ENCODE assay signal across 33 cellular contexts in the genomic region with DNA sequence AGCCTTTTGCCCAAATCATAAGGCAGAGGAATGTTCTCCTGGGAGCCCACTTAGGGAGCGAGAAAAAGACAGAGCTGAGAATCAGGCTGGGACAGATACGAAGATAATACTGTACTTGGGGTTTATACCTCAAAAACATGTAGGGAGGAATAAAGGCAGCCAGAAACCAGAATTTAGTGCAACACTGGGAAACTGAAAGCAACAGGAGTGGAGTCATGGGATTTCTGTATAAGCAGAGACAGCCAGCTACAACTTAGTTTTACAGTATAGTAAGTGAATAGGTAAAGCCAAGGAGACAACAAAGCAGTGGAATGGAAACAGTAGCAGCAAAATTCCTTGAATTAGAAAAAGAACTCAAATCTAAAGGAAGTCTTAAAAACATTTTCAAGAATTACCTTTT.
A peak's percentile ranks its signal among the peaks of the same experiment; 100 is the strongest.
DNase-seq lines count a peak whose midpoint lies in the region; ATAC-seq, FAIRE-seq and TF ChIP-seq lines count a peak whose summit lies in the region.
"Had no signal": no experiment of that assay in that cellular context is flagged by ENCODE, and none has a peak within 500 bp of the region (broad histone marks: within the 10 kb centered on the region; RNA-seq: fewer than 3 reads in every experiment).

No MANE protein-coding gene starts in this region.

- no peak for TF ChIP-seq EP300 in stomach (IDR thresholded peaks at IDR 0.05)

- H3K27ac ChIP-seq in HCT116 (ENCODE audit: low read depth, low read length) (no peak overlapping the region), astrocyte (ENCODE audit: low read depth, low read length) (no peak overlapping the region), stomach (no peak overlapping the region)
- H3K27ac ChIP-seq: KMS-11, pancreas, VCaP had no signal

- H3K4me2 ChIP-seq in HCT116 (ENCODE audit: low read length) = peak overlapping the region; percentile 69
- no peak overlapping the region for H3K4me2 ChIP-seq in astrocyte (ENCODE audit: low read length)
- H3K4me2 ChIP-seq: KMS-11 had no signal

- H3K4me1 Mint-ChIP-seq in astrocyte (ENCODE audit: low read depth, unreplicated experiment) (peaks cover 22% of the 10 kb centered on the region), osteocyte (ENCODE audit: unreplicated experiment) (peaks cover 31% of the 10 kb centered on the region)
- H3K4me1 Mint-ChIP-seq: activated CD4-positive, alpha-beta T cell treated with anti-CD3 and anti-CD28 coated beads for 36 hours; natural killer cell; stimulated activated memory B cell treated with anti-CD40 and anti-IgM and Interleukin-4, amounts not matched to agents 10 μg/mL and 1 μg/mL and 100 μg/mL, for 72 hours had no signal

- no peaks in the 10 kb centered on the region for H3K9me3 Mint-ChIP-seq in astrocyte (ENCODE audit: unreplicated experiment)
- H3K9me3 Mint-ChIP-seq in osteocyte (ENCODE audit: unreplicated experiment) = peaks cover 6% of the 10 kb centered on the region
- H3K9me3 Mint-ChIP-seq: stimulated activated memory B cell treated with anti-CD40 and anti-IgM and Interleukin-4, amounts not matched to agents 10 μg/mL and 1 μg/mL and 100 μg/mL, for 72 hours; type B pancreatic cell had no signal

- no peaks in the 10 kb centered on the region for H3K27me3 ChIP-seq in HCT116 (ENCODE audit: insufficient read depth, low read length)
- H3K27me3 ChIP-seq in astrocyte (ENCODE audit: insufficient read depth, low read length) = no peaks in the 10 kb centered on the region
- no peaks in the 10 kb centered on the region for H3K27me3 ChIP-seq in stomach
- H3K27me3 ChIP-seq: pancreas had no signal

- no peak for TF ChIP-seq RAD21 in HCT116 (IDR thresholded peaks at IDR 0.05; ENCODE audit: low read depth)

- CTCF ChIA-PET in HCT116 (lab: Charles Lee) = no interaction called here

- no TSS peak for BruUV-seq in HCT116 (replicated peaks; lab: Mats Ljungman, UMichigan)

- H3K4me1 ChIP-seq in HCT116 (ENCODE audit: control insufficient read depth in 1 of 2, insufficient read depth in 2 of 2, low read length in 2 of 2) = peaks cover 16 to 33% of the 10 kb centered on the region in 2 experiments
- peaks cover 19% of the 10 kb centered on the region for H3K4me1 ChIP-seq in astrocyte (ENCODE audit: insufficient read depth, low read length)
- no peaks in the 10 kb centered on the region for H3K4me1 ChIP-seq in stomach
- H3K4me1 ChIP-seq: pancreas had no signal

- FAIRE-seq in astrocyte (lab: Jason Lieb, UNC) = peak; percentile 49
- FAIRE-seq: colon, G401.6, pancreas had no signal

- H3K79me2 ChIP-seq in HCT116 (ENCODE audit: insufficient read depth, low read length) = no peaks in the 10 kb centered on the region
- no peaks in the 10 kb centered on the region for H3K79me2 ChIP-seq in astrocyte (ENCODE audit: insufficient read depth, low read length)

- TF ChIP-seq POLR2A in HCT116 (IDR thresholded peaks at IDR 0.05; ENCODE audit: borderline replicate concordance, extremely low read depth, insufficient read depth, insufficient read length) (no peak), stomach (IDR thresholded peaks at IDR 0.05) (no peak)

- intact Hi-C loops in HCT116 (cut with micrococcal nuclease) (no loop called here), stomach (cut with DNase I; ENCODE audit: low total_unique reads) (no loop called here)

- no peak overlapping the region for H3K4me3 Mint-ChIP-seq in astrocyte (ENCODE audit: unreplicated experiment)
- H3K4me3 Mint-ChIP-seq in osteocyte (ENCODE audit: unreplicated experiment) = no peak overlapping the region
- H3K4me3 Mint-ChIP-seq: activated CD4-positive, alpha-beta T cell treated with anti-CD3 and anti-CD28 coated beads for 36 hours; activated CD8-positive, alpha-beta T cell treated with anti-CD3 and anti-CD28 coated beads for 36 hours; natural killer cell; stimulated activated memory B cell treated with anti-CD40 and anti-IgM and Interleukin-4, amounts not matched to agents 10 μg/mL and 1 μg/mL and 100 μg/mL, for 72 hours; type B pancreatic cell had no signal

- no peaks in the 10 kb centered on the region for H3K36me3 Mint-ChIP-seq in astrocyte (ENCODE audit: low read depth, unreplicated experiment)
- no peaks in the 10 kb centered on the region for H3K36me3 Mint-ChIP-seq in osteocyte (ENCODE audit: unreplicated experiment)
- H3K36me3 Mint-ChIP-seq: natural killer cell; stimulated activated memory B cell treated with anti-CD40 and anti-IgM and Interleukin-4, amounts not matched to agents 10 μg/mL and 1 μg/mL and 100 μg/mL, for 72 hours; type B pancreatic cell had no signal

- no peaks in the 10 kb centered on the region for H3K9me2 ChIP-seq in HCT116 (ENCODE audit: insufficient read depth)

- H4K20me1 ChIP-seq in HCT116 (ENCODE audit: insufficient read depth) (no peaks in the 10 kb centered on the region), astrocyte (ENCODE audit: insufficient read depth, low read length) (no peaks in the 10 kb centered on the region)

- peak overlapping the region; percentile 57 for H2AFZ ChIP-seq in HCT116 (ENCODE audit: low read depth, low read length, poor library complexity, severe bottlenecking)
- H2AFZ ChIP-seq in astrocyte (ENCODE audit: low read depth, low read length) = no peak overlapping the region

- WGBS in stomach, 5 donors = 91 to 100% (median 97%) methylated on average over 2 of the region's 2 CpGs

- ATAC-seq in HCT116 = no peak
- no peak for ATAC-seq in HG03460 (IDR thresholded peaks at IDR 0.05; ENCODE audit: unreplicated experiment)
- ATAC-seq: activated CD4-positive, alpha-beta T cell treated with anti-CD3 and anti-CD28 coated beads for 36 hours; activated CD8-positive, alpha-beta T cell treated with anti-CD3 and anti-CD28 coated beads for 36 hours; left ventricle myocardium superior; mucosa of descending colon; natural killer cell; pancreas; stimulated activated memory B cell treated with anti-CD40 and anti-IgM and Interleukin-4, amounts not matched to agents 10 μg/mL and 1 μg/mL and 100 μg/mL, for 72 hours had no signal

- H3K27me3 Mint-ChIP-seq in astrocyte (ENCODE audit: low read depth, unreplicated experiment) = no peaks in the 10 kb centered on the region
- no peaks in the 10 kb centered on the region for H3K27me3 Mint-ChIP-seq in osteocyte (ENCODE audit: unreplicated experiment)
- H3K27me3 Mint-ChIP-seq: activated CD4-positive, alpha-beta T cell treated with anti-CD3 and anti-CD28 coated beads for 36 hours; activated CD8-positive, alpha-beta T cell treated with anti-CD3 and anti-CD28 coated beads for 36 hours; stimulated activated memory B cell treated with anti-CD40 and anti-IgM and Interleukin-4, amounts not matched to agents 10 μg/mL and 1 μg/mL and 100 μg/mL, for 72 hours; type B pancreatic cell had no signal

- H3K9ac ChIP-seq in HCT116 (ENCODE audit: low read length) = 0 out of 2 replicates have a peak overlapping the region, but pooled peaks have one; percentile 14
- H3K9ac ChIP-seq in astrocyte (ENCODE audit: low read length) = no peak overlapping the region
- H3K9ac ChIP-seq: KMS-11 had no signal

- H3K36me3 ChIP-seq in HCT116 (ENCODE audit: control insufficient read depth in 1 of 2, insufficient read depth in 2 of 2, low read length in 2 of 2) (no peaks in the 10 kb centered on the region), astrocyte (ENCODE audit: insufficient read depth, low read length) (no peaks in the 10 kb centered on the region), stomach (no peaks in the 10 kb centered on the region)
- H3K36me3 ChIP-seq: pancreas had no signal

- TF ChIP-seq CTCF in HCT116 (IDR thresholded peaks at IDR 0.05 in 2 of 3, conservative IDR thresholded peaks at IDR 0.05 in 1 of 3; ENCODE audit: borderline replicate concordance in 1 of 3, insufficient read depth in 1 of 3, low read depth in 2 of 3, low read length in 2 of 3) (no peak), astrocyte (IDR thresholded peaks at IDR 0.05; ENCODE audit: insufficient read depth, low read depth, low read length) (no peak), fibroblast of villous mesenchyme (IDR thresholded peaks at IDR 0.05; ENCODE audit: insufficient read depth, low read depth, low read length) (no peak), osteocyte (IDR thresholded peaks at IDR 0.05) (no peak), stomach (IDR thresholded peaks at IDR 0.05) (no peak)

- RAD21 ChIA-PET in HCT116 (lab: Charles Lee; ENCODE audit: low non-redundant PET in 1 of 2, low total read pairs in 2 of 2, uncharacterized antibody in 2 of 2, unreplicated experiment in 2 of 2) = no interaction called here

- peak overlapping the region; percentile 85 for H3K27ac Mint-ChIP-seq in astrocyte (ENCODE audit: unreplicated experiment)
- H3K27ac Mint-ChIP-seq in osteocyte (ENCODE audit: unreplicated experiment) = peak overlapping the region; percentile 36
- H3K27ac Mint-ChIP-seq: activated CD4-positive, alpha-beta T cell treated with anti-CD3 and anti-CD28 coated beads for 36 hours; activated CD8-positive, alpha-beta T cell treated with anti-CD3 and anti-CD28 coated beads for 36 hours; natural killer cell; stimulated activated memory B cell treated with anti-CD40 and anti-IgM and Interleukin-4, amounts not matched to agents 10 μg/mL and 1 μg/mL and 100 μg/mL, for 72 hours; type B pancreatic cell had no signal

- DNase-seq in HCT116 (ENCODE audit: low read depth, low spot score) = no peak
- no peak for DNase-seq in astrocyte (ENCODE audit: low read depth)
- peak; percentile 37 for DNase-seq in fibroblast of villous mesenchyme (ENCODE audit: low read depth)
- DNase-seq in osteocyte (ENCODE audit: extremely low spot score, unreplicated experiment) = no peak
- no peak for DNase-seq in SIG-M5 (lab: John Stamatoyannopoulos, UW)
- DNase-seq in stomach = no peak
- no peak for DNase-seq in SK-N-DZ (ENCODE audit: low spot score)
- DNase-seq: activated CD4-positive, alpha-beta T cell treated with anti-CD3 and anti-CD28 coated beads for 36 hours; activated CD8-positive, alpha-beta T cell treated with anti-CD3 and anti-CD28 coated beads for 36 hours; activated naive CD4-positive, alpha-beta T cell treated with anti-CD3 and anti-CD28 coated beads, Interleukin-2, amount 50 U/mL, for 16 hours; amygdala; C1 segment of cervical spinal cord; COR-L47; DMS79; head of caudate nucleus; kidney; left ventricle myocardium superior; MM.1S; mucosa of descending colon; natural killer cell; NCI-H2029 treated with DMSO at 0.1 percent for 48 hours; NCI-H526; NK-92 treated with Interleukin-12 subunit alpha and Interleukin-12 subunit beta, amount 100 ng/mL, for 24 hours; pancreas; SHP77; T-helper 9 cell had no signal

- POLR2A ChIA-PET in HCT116 (lab: Charles Lee) = no interaction called here

- H3K9me3 ChIP-seq in HCT116 (ENCODE audit: control insufficient read depth in 1 of 2, insufficient read depth in 1 of 2, low read depth in 1 of 2, low read length in 2 of 2) (no peaks in the 10 kb centered on the region), astrocyte (ENCODE audit: insufficient read depth, low read depth, low read length) (no peaks in the 10 kb centered on the region), stomach (no peaks in the 10 kb centered on the region)
- H3K9me3 ChIP-seq: mucosa of descending colon, pancreas had no signal

- no peak overlapping the region; a peak in 1 of 4 replicates for H3K4me3 ChIP-seq in HCT116 (replicated peaks in 1 of 2; ENCODE audit: low read depth in 1 of 2, low read length in 2 of 2)
- no peak overlapping the region for H3K4me3 ChIP-seq in astrocyte (ENCODE audit: insufficient read depth, low read depth, low read length)
- no peak overlapping the region for H3K4me3 ChIP-seq in fibroblast of villous mesenchyme (ENCODE audit: low read depth, low read length)
- no peak overlapping the region for H3K4me3 ChIP-seq in stomach
- H3K4me3 ChIP-seq: mucosa of descending colon, pancreas had no signal
